In the genomic region with DNA sequence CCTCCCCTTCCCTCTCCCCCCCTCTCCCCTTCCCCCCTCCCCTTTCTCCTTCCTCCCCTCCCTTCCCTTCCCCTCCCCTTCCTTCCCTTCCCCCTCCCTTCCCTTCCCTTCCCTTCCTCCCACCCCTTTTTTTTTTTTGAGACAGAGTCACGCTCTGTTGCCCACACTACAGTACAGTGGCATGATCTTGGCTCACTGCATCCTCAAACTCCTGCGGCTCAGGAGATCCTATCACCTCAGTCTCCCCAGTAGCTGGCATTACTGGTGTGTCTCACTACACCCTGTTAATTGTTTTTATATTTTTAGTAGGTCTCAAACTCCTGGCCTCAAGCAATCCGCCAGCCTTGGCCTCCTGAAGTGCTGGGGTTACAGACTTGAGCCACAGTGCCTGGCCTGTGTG, we compare ENCODE assay signal across 15 cellular contexts.
A peak's percentile ranks its signal among the peaks of the same experiment; 100 is the strongest.
DNase-seq lines count a peak whose midpoint lies in the region; ATAC-seq and TF ChIP-seq lines count a peak whose summit lies in the region.
"Had no signal": no experiment of that assay in that cellular context is flagged by ENCODE, and none has a peak within 500 bp of the region (broad histone marks: within the 10 kb centered on the region; RNA-seq: fewer than 3 reads in every experiment).

No MANE protein-coding gene starts in this region.

- no peak overlapping the region for H3K4me3 Mint-ChIP-seq in activated B cell treated with CpG ODN at 0.5 μM for 24 hours
- H3K4me3 Mint-ChIP-seq in memory B cell, result no peak overlapping the region
- H3K4me3 Mint-ChIP-seq: CD4-positive, CD25-positive, alpha-beta regulatory T cell; GM23338; HFFc6 had no signal

- peaks cover 52% of the 10 kb centered on the region for H3K4me1 Mint-ChIP-seq in activated B cell treated with CpG ODN at 0.5 μM for 24 hours
- H3K4me1 Mint-ChIP-seq in memory B cell, result peaks cover 39% of the 10 kb centered on the region
- H3K4me1 Mint-ChIP-seq: CD4-positive, CD25-positive, alpha-beta regulatory T cell had no signal

- H3K36me3 Mint-ChIP-seq in activated B cell treated with CpG ODN at 0.5 μM for 24 hours (ENCODE audit: low read depth) (peaks cover 55% of the 10 kb centered on the region), memory B cell (peaks cover 28% of the 10 kb centered on the region)
- H3K36me3 Mint-ChIP-seq: CD4-positive, CD25-positive, alpha-beta regulatory T cell had no signal

- TF ChIP-seq CTCF in left ventricle myocardium inferior (IDR thresholded peaks at IDR 0.05; ENCODE audit: borderline replicate concordance) (no peak), right atrium auricular region (IDR thresholded peaks at IDR 0.05) (no peak), activated B cell treated with CpG ODN at 0.5 μM for 24 hours (IDR thresholded peaks at IDR 0.05) (no peak), upper lobe of right lung (IDR thresholded peaks at IDR 0.05) (no peak)

- H3K9me3 ChIP-seq in left ventricle myocardium inferior (replicated peaks), result no peaks in the 10 kb centered on the region
- H3K9me3 ChIP-seq in right atrium auricular region, result no peaks in the 10 kb centered on the region
- no peaks in the 10 kb centered on the region for H3K9me3 ChIP-seq in upper lobe of right lung
- H3K9me3 ChIP-seq: A549 had no signal

- DNase-seq in left ventricle myocardium inferior (no peak), right atrium auricular region (ENCODE audit: low spot score) (no peak), activated B cell treated with CpG ODN at 0.5 μM for 24 hours (no peak), memory B cell (ENCODE audit: low spot score in 2 of 2) (no peak), upper lobe of right lung (no peak), NCI-H1436 treated with DMSO at 0.1 percent for 48 hours (lab: John Stamatoyannopoulos, UW) (no peak), amygdala (lab: John Stamatoyannopoulos, UW) (no peak), NCI-H2029 treated with DMSO at 0.1 percent for 48 hours (lab: John Stamatoyannopoulos, UW) (no peak)
- DNase-seq: CD4-positive, CD25-positive, alpha-beta regulatory T cell; HFFc6; NCI-H2029; NCI-H226; NCI-H526 treated with DMSO at 0.1 percent for 48 hours had no signal

- intact Hi-C loops in left ventricle myocardium inferior (cut with micrococcal nuclease), result no loop called here
- intact Hi-C loops in activated B cell treated with CpG ODN at 0.5 μM for 24 hours (cut with micrococcal nuclease), result no loop called here
- intact Hi-C loops in upper lobe of right lung (cut with DNase I), result no loop called here

- no peak overlapping the region for H3K4me3 ChIP-seq in left ventricle myocardium inferior
- no peak overlapping the region for H3K4me3 ChIP-seq in right atrium auricular region
- no peak overlapping the region for H3K4me3 ChIP-seq in upper lobe of right lung
- H3K4me3 ChIP-seq: A549, GM23338 had no signal

- POLR2A ChIA-PET in activated B cell treated with CpG ODN at 0.5 μM for 24 hours (lab: Charles Lee), result no interaction called here

- H3K27ac Mint-ChIP-seq in activated B cell treated with CpG ODN at 0.5 μM for 24 hours (peak overlapping the region; percentile 42), memory B cell (peak overlapping the region; percentile 51)
- H3K27ac Mint-ChIP-seq: CD4-positive, CD25-positive, alpha-beta regulatory T cell; GM23338 had no signal

- H3K27me3 ChIP-seq in left ventricle myocardium inferior (ENCODE audit: low read depth) (no peaks in the 10 kb centered on the region), right atrium auricular region (no peaks in the 10 kb centered on the region), upper lobe of right lung (no peaks in the 10 kb centered on the region)

- H3K4me1 ChIP-seq in left ventricle myocardium inferior (peaks cover 63% of the 10 kb centered on the region), right atrium auricular region (peaks cover 0 to 23% of the 10 kb centered on the region in 2 donors), upper lobe of right lung (peaks cover 29% of the 10 kb centered on the region)

- no peaks in the 10 kb centered on the region for H3K27me3 Mint-ChIP-seq in activated B cell treated with CpG ODN at 0.5 μM for 24 hours
- no peaks in the 10 kb centered on the region for H3K27me3 Mint-ChIP-seq in memory B cell

- H3K9me3 Mint-ChIP-seq in activated B cell treated with CpG ODN at 0.5 μM for 24 hours, result no peaks in the 10 kb centered on the region
- H3K9me3 Mint-ChIP-seq in memory B cell, result no peaks in the 10 kb centered on the region
- H3K9me3 Mint-ChIP-seq: CD4-positive, CD25-positive, alpha-beta regulatory T cell; GM23338; HFFc6 had no signal

- ATAC-seq in activated B cell treated with CpG ODN at 0.5 μM for 24 hours (ENCODE audit: low read depth), result no peak
- no peak for ATAC-seq in memory B cell (ENCODE audit: low read depth)
- peak; percentile 52 for ATAC-seq in upper lobe of right lung
- ATAC-seq: A549, GM23338 had no signal

- H3K27ac ChIP-seq in left ventricle myocardium inferior (replicated peaks), result peak overlapping the region; percentile 83
- H3K27ac ChIP-seq in right atrium auricular region, result no peak overlapping the region
- no peak overlapping the region for H3K27ac ChIP-seq in upper lobe of right lung
- H3K27ac ChIP-seq: A549 had no signal

- peaks cover 14% of the 10 kb centered on the region for H3K36me3 ChIP-seq in left ventricle myocardium inferior
- H3K36me3 ChIP-seq in right atrium auricular region, result no peaks in the 10 kb centered on the region
- peaks cover 9% of the 10 kb centered on the region for H3K36me3 ChIP-seq in upper lobe of right lung

- CTCF ChIA-PET in activated B cell treated with CpG ODN at 0.5 μM for 24 hours (lab: Charles Lee), result no interaction called here
